In genomic region chr4:69092980-69093568, GRCh38 we compare ENCODE assay signal across 1 cellular context.
TF ChIP-seq lines count a peak whose summit lies in the region.

No MANE protein-coding gene starts in this region.

TF ChIP-seq in HepG2, 621 proteins besides CTCF, POLR2A, EP300 and RAD21:
- peak; percentile 55; the same call in 1 of the 2 replicates for TF ChIP-seq ZNF644 (CRISPR knock-in tag; IDR thresholded peaks at IDR 0.05; ENCODE audit: low read depth)
- peak; percentile 17; the same call in 1 of the 2 replicates for TF ChIP-seq HOMEZ (CRISPR knock-in tag; IDR thresholded peaks at IDR 0.05; ENCODE audit: low read depth)
- TF ChIP-seq POGZ (CRISPR knock-in tag; IDR thresholded peaks at IDR 0.05) = peak; percentile 35; the same call in 1 of the 2 replicates
- TF ChIP-seq ZMYM4 (CRISPR knock-in tag; IDR thresholded peaks at IDR 0.05) = 0 out of 2 replicates have a peak, but pooled peaks have one; percentile 11
- TF ChIP-seq ZBTB33 (CRISPR knock-in tag; IDR thresholded peaks at IDR 0.05) = peak; percentile 50; the same call in 1 of the 2 replicates
- TF ChIP-seq FOXA1 (IDR thresholded peaks at IDR 0.05) = no peak
- TF ChIP-seq FOXA1 (CRISPR knock-in tag; IDR thresholded peaks at IDR 0.05) = no peak
- TF ChIP-seq HDAC6 (IDR thresholded peaks at IDR 0.05; ENCODE audit: low read depth, low read length) = no peak
